In genomic region chr3:84922682-84923081, GRCh38 we compare ENCODE assay signal across 8 cellular contexts. TPM values are rescaled to one million over a fixed set of nuclear protein-coding genes. Genes with fewer than 3 reads are reported as not detected.
"Had no signal": no experiment of that assay in that cellular context is flagged by ENCODE, and none has a peak within 500 bp of the region (broad histone marks: within the 10 kb centered on the region; RNA-seq: fewer than 3 reads in every experiment).

No MANE protein-coding gene starts in this region.

- H3K4me3 ChIP-seq: GM12878 had no signal

- FAIRE-seq: GM12878, GM12891, GM12892, GM18507, GM19239 had no signal

- DNase-seq: GDM1, GF-D8 had no signal

- ATAC-seq: GM12878 had no signal

RNA-seq across cellular contexts. Expression of gene CADM2, which starts 36.1 kb away (rescaled TPM):
- total RNA-seq: G401, GM12878 had no signal
